ENCODE assay signal across 12 cellular contexts in genomic region chr1:173414136-173414535, GRCh38.
DNase-seq lines count a peak whose midpoint lies in the region; ATAC-seq lines count a peak whose summit lies in the region.
"Had no signal": no experiment of that assay in that cellular context is flagged by ENCODE, and none has a peak within 500 bp of the region (broad histone marks: within the 10 kb centered on the region; RNA-seq: fewer than 3 reads in every experiment).

No MANE protein-coding gene starts in this region.

- no peak for DNase-seq in middle frontal gyrus (ENCODE audit: extremely low spot score, low spot score)
- no peak for DNase-seq in T1000 (lab: John Stamatoyannopoulos, UW)
- no peak for DNase-seq in NCI-H1417 (lab: John Stamatoyannopoulos, UW)
- no peak for DNase-seq in NCI-H2107 treated with DMSO at 0.1 percent for 48 hours (lab: John Stamatoyannopoulos, UW; ENCODE audit: unreplicated experiment)
- DNase-seq: activated CD4-positive, alpha-beta T cell treated with anti-CD3 and anti-CD28 coated beads for 4 hours; adrenal gland; kidney glomerular epithelial cell; NCI-H526 had no signal

- peak; percentile 26 for ATAC-seq in GM18873 (IDR thresholded peaks at IDR 0.05; ENCODE audit: low FRiP score, unreplicated experiment)
- peak; percentile 38 for ATAC-seq in GM21723 (IDR thresholded peaks at IDR 0.05; ENCODE audit: unreplicated experiment)
- ATAC-seq in HG03432 (IDR thresholded peaks at IDR 0.05; ENCODE audit: unreplicated experiment) = peak; percentile 36
- peak; percentile 35 for ATAC-seq in esophagus mucosa
